8 cellular contexts compared by ENCODE assay signal in genomic region chr11:47917643-47918369, GRCh38.
DNase-seq lines count a peak whose midpoint lies in the region; ATAC-seq, FAIRE-seq and TF ChIP-seq lines count a peak whose summit lies in the region.

No MANE protein-coding gene starts in this region.

- no peak overlapping the region for H3K4me3 Mint-ChIP-seq in astrocyte (ENCODE audit: unreplicated experiment)

- ATAC-seq in HG02973 (IDR thresholded peaks at IDR 0.05; ENCODE audit: unreplicated experiment): no peak

- TF ChIP-seq CTCF in astrocyte (IDR thresholded peaks at IDR 0.05; ENCODE audit: insufficient read depth, low read depth, low read length): no peak
- no peak for TF ChIP-seq CTCF in spleen (IDR thresholded peaks at IDR 0.05 in 8 of 11, conservative IDR thresholded peaks at IDR 0.05 in 3 of 11)

- no peak overlapping the region for H3K27ac Mint-ChIP-seq in astrocyte (ENCODE audit: unreplicated experiment)

- H3K9me3 ChIP-seq in astrocyte (ENCODE audit: insufficient read depth, low read depth, low read length) (no peaks in the 10 kb centered on the region), spleen (no peaks in the 10 kb centered on the region)

- WGBS in spleen, 5 donors: 29 to 41% (median 35%) methylated on average over 10 of the region's 10 CpGs

- peak overlapping the region; percentile 52 for H3K4me2 ChIP-seq in astrocyte (ENCODE audit: low read length)

- DNase-seq in AG08396 (ENCODE audit: low spot score) (peak; percentile 90), H7 (peak; percentile 61), NCI-H2196 treated with DMSO at 0.1 percent for 48 hours (lab: John Stamatoyannopoulos, UW; ENCODE audit: unreplicated experiment) (peak; percentile 97), astrocyte (ENCODE audit: low read depth) (peak; percentile 94), inferior parietal cortex (ENCODE audit: extremely low spot score) (peak; percentile 50), spleen (peak; percentile 86), occipital lobe (lab: John Stamatoyannopoulos, UW) (no peak)

- H4K20me1 ChIP-seq in astrocyte (ENCODE audit: insufficient read depth, low read length): no peaks in the 10 kb centered on the region

- H3K9ac ChIP-seq in astrocyte (ENCODE audit: low read length): no peak overlapping the region

- H3K27me3 ChIP-seq in H7 (ENCODE audit: control insufficient read depth, insufficient read depth, low read length) (no peaks in the 10 kb centered on the region), astrocyte (ENCODE audit: insufficient read depth, low read length) (no peaks in the 10 kb centered on the region), spleen (replicated peaks in 1 of 7) (no peaks in the 10 kb centered on the region)

- FAIRE-seq in astrocyte (lab: Jason Lieb, UNC): no peak

- H2AFZ ChIP-seq in astrocyte (ENCODE audit: low read depth, low read length): peak overlapping the region; percentile 21

- no peaks in the 10 kb centered on the region for H3K9me3 Mint-ChIP-seq in astrocyte (ENCODE audit: unreplicated experiment)

- H3K4me1 Mint-ChIP-seq in astrocyte (ENCODE audit: low read depth, unreplicated experiment): peaks cover 20% of the 10 kb centered on the region

- no peak overlapping the region for H3K27ac ChIP-seq in astrocyte (ENCODE audit: low read depth, low read length)
- H3K27ac ChIP-seq in spleen: peak overlapping the region; percentile 49 to 84 (median 81)

- peaks cover 15% of the 10 kb centered on the region for H3K4me1 ChIP-seq in astrocyte (ENCODE audit: insufficient read depth, low read length)
- H3K4me1 ChIP-seq in spleen: peaks cover 44 to 100% (median 80%) of the 10 kb centered on the region in 6 donors

- H3K79me2 ChIP-seq in astrocyte (ENCODE audit: insufficient read depth, low read length): no peaks in the 10 kb centered on the region

- H3K4me3 ChIP-seq in H7 (ENCODE audit: insufficient read depth, low read depth, low read length) (no peak overlapping the region), astrocyte (ENCODE audit: insufficient read depth, low read depth, low read length) (no peak overlapping the region), spleen (peak overlapping the region in 4 of 8 donors; percentile 9 to 46 (median 12))

- intact Hi-C loops in spleen (cut with DNase I; ENCODE audit: low total_unique reads): loop anchor here (10.0 kb wide), 1 partner anchor 63 kb away; no protein-coding TSS in a partner anchor

- no peak for TF ChIP-seq POLR2A in spleen (IDR thresholded peaks at IDR 0.05)

- no peaks in the 10 kb centered on the region for H3K36me3 ChIP-seq in H7 (replicated peaks; ENCODE audit: control insufficient read depth, insufficient read depth, low read length)
- no peaks in the 10 kb centered on the region for H3K36me3 ChIP-seq in astrocyte (ENCODE audit: insufficient read depth, low read length)
- no peaks in the 10 kb centered on the region for H3K36me3 ChIP-seq in spleen

- H3K36me3 Mint-ChIP-seq in astrocyte (ENCODE audit: low read depth, unreplicated experiment): no peaks in the 10 kb centered on the region

- no peaks in the 10 kb centered on the region for H3K27me3 Mint-ChIP-seq in astrocyte (ENCODE audit: low read depth, unreplicated experiment)
